ENCODE assay signal across 22 cellular contexts in the genomic region with DNA sequence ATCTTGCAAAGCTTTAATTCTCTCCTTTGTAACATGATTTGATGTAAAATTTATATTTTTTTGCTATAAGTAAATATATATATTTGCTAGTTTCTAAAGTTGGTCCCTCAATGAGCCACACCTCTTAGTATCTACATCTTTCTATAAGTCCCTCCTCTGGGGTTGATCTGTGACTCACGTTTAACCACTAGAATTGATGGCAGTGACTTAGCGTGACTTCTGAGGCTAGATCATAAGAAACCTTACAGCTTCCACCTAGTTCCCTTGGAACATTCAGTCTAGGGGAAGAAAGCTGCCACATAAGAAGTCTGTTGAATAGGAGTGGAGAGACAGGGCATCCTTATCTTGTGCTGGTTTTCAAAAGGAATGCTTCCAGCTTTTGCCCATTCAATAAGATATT. TPM values are rescaled to one million over a fixed set of nuclear protein-coding genes. Genes with fewer than 3 reads are reported as not detected.
A peak's percentile ranks its signal among the peaks of the same experiment; 100 is the strongest.
DNase-seq lines count a peak whose midpoint lies in the region; ATAC-seq, FAIRE-seq and TF ChIP-seq lines count a peak whose summit lies in the region.
"Had no signal": no experiment of that assay in that cellular context is flagged by ENCODE, and none has a peak within 500 bp of the region (broad histone marks: within the 10 kb centered on the region; RNA-seq: fewer than 3 reads in every experiment).

No MANE protein-coding gene starts in this region.

- DNase-seq in activated CD4-positive, alpha-beta T cell treated with anti-CD3 and anti-CD28 coated beads for 36 hours = no peak
- DNase-seq in activated CD4-positive, alpha-beta T cell treated with anti-CD3 and anti-CD28 coated beads for 4 hours = no peak
- no peak for DNase-seq in H54 (ENCODE audit: insufficient read length, low spot score)
- DNase-seq in SK-MEL-5 (ENCODE audit: low read depth, low spot score) = peak; percentile 52
- DNase-seq in stimulated activated effector memory CD8-positive, alpha-beta T cell treated with anti-CD3 and anti-CD28 coated beads, Interleukin-12 subunit alpha, Interleukin-12 subunit beta, amount 100 ng/mL, for 72 hours (ENCODE audit: low spot score in 2 of 2) = no peak
- no peak for DNase-seq in RKO (ENCODE audit: low spot score)
- DNase-seq: Calu3, DMS79 treated with DMSO at 0.1 percent for 48 hours, HFFc6, MV-4-11, NCI-H1105, NCI-H146, NCI-H1930, NCI-H2107, NCI-H524 treated with DMSO at 0.1 percent for 48 hours, NCI-H774, PC-9, SHP77 treated with DMSO at 0.1 percent for 48 hours had no signal

- intact Hi-C loops in activated CD4-positive, alpha-beta T cell treated with anti-CD3 and anti-CD28 coated beads for 36 hours (cut with DNase I, micrococcal nuclease) = no loop called here

- no peaks in the 10 kb centered on the region for H3K4me1 Mint-ChIP-seq in activated CD4-positive, alpha-beta T cell treated with anti-CD3 and anti-CD28 coated beads for 36 hours
- no peaks in the 10 kb centered on the region for H3K4me1 Mint-ChIP-seq in stimulated activated effector memory CD8-positive, alpha-beta T cell treated with anti-CD3 and anti-CD28 coated beads, Interleukin-12 subunit alpha, Interleukin-12 subunit beta, amount 100 ng/mL, for 72 hours
- H3K4me1 Mint-ChIP-seq: GM23338, IgD-negative memory B cell had no signal

- POLR2A ChIA-PET in activated CD4-positive, alpha-beta T cell treated with anti-CD3 and anti-CD28 coated beads for 36 hours (lab: Charles Lee) = no interaction called here

- H3K36me3 Mint-ChIP-seq in activated CD4-positive, alpha-beta T cell treated with anti-CD3 and anti-CD28 coated beads for 36 hours (ENCODE audit: low read depth) = no peaks in the 10 kb centered on the region
- H3K36me3 Mint-ChIP-seq in stimulated activated effector memory CD8-positive, alpha-beta T cell treated with anti-CD3 and anti-CD28 coated beads, Interleukin-12 subunit alpha, Interleukin-12 subunit beta, amount 100 ng/mL, for 72 hours = no peaks in the 10 kb centered on the region
- H3K36me3 Mint-ChIP-seq: IgD-negative memory B cell had no signal

- in situ Hi-C loops in SK-MEL-5 (cut with HindIII; ENCODE audit: low pct_unique_long_range_greater_than_20kb, low sequenced_read_pairs) = no loop called here

- peak; percentile 82 for ATAC-seq in activated CD4-positive, alpha-beta T cell treated with anti-CD3 and anti-CD28 coated beads for 36 hours
- peak; percentile 71 for ATAC-seq in stimulated activated effector memory CD8-positive, alpha-beta T cell treated with anti-CD3 and anti-CD28 coated beads, Interleukin-12 subunit alpha, Interleukin-12 subunit beta, amount 100 ng/mL, for 72 hours
- no peak for ATAC-seq in HG03159 (IDR thresholded peaks at IDR 0.05; ENCODE audit: unreplicated experiment)
- ATAC-seq: GM23338 had no signal

- H3K9me3 Mint-ChIP-seq in activated CD4-positive, alpha-beta T cell treated with anti-CD3 and anti-CD28 coated beads for 36 hours (ENCODE audit: low read depth) = no peaks in the 10 kb centered on the region
- no peaks in the 10 kb centered on the region for H3K9me3 Mint-ChIP-seq in stimulated activated effector memory CD8-positive, alpha-beta T cell treated with anti-CD3 and anti-CD28 coated beads, Interleukin-12 subunit alpha, Interleukin-12 subunit beta, amount 100 ng/mL, for 72 hours
- H3K9me3 Mint-ChIP-seq: GM23338, HFFc6 had no signal

- no peak overlapping the region for H3K27ac Mint-ChIP-seq in activated CD4-positive, alpha-beta T cell treated with anti-CD3 and anti-CD28 coated beads for 36 hours
- no peak overlapping the region for H3K27ac Mint-ChIP-seq in stimulated activated effector memory CD8-positive, alpha-beta T cell treated with anti-CD3 and anti-CD28 coated beads, Interleukin-12 subunit alpha, Interleukin-12 subunit beta, amount 100 ng/mL, for 72 hours
- H3K27ac Mint-ChIP-seq: GM23338, HFFc6, IgD-negative memory B cell had no signal

- peak; percentile 48 for FAIRE-seq in H54 (lab: Jason Lieb, UNC)
- FAIRE-seq: GM18507 had no signal

- CTCF ChIA-PET in activated CD4-positive, alpha-beta T cell treated with anti-CD3 and anti-CD28 coated beads for 36 hours (lab: Charles Lee) = interaction anchor here (0.8 kb wide), 1 partner anchor 836 kb away, joined by 3 read pairs; no protein-coding TSS in a partner anchor

- H3K4me3 Mint-ChIP-seq in activated CD4-positive, alpha-beta T cell treated with anti-CD3 and anti-CD28 coated beads for 36 hours = no peak overlapping the region
- H3K4me3 Mint-ChIP-seq in stimulated activated effector memory CD8-positive, alpha-beta T cell treated with anti-CD3 and anti-CD28 coated beads, Interleukin-12 subunit alpha, Interleukin-12 subunit beta, amount 100 ng/mL, for 72 hours = no peak overlapping the region
- H3K4me3 Mint-ChIP-seq: GM23338, HFFc6, IgD-negative memory B cell had no signal

- no peaks in the 10 kb centered on the region for H3K27me3 Mint-ChIP-seq in activated CD4-positive, alpha-beta T cell treated with anti-CD3 and anti-CD28 coated beads for 36 hours

- TF ChIP-seq POLR2A in H54 (IDR thresholded peaks at IDR 0.05; ENCODE audit: low read depth, low read length) = no peak

RNA-seq across cellular contexts. Expression of a gene that starts 56.6 kb away (rescaled TPM):
- total RNA-seq in activated CD4-positive, alpha-beta T cell treated with anti-CD3 and anti-CD28 coated beads for 36 hours = 10 to 100 TPM; 28.8 to 34.2 TPM
- total RNA-seq in SK-MEL-5 (2014; rRNA removed; shearing (Covaris generic)) = 10.4 and 12.2 TPM in 2 replicates
- 14.8 and 15.6 TPM in 2 replicates for polyA plus RNA-seq in SK-MEL-5 (2015; cell fraction: cytosol; rRNA removed)
- polyA plus RNA-seq in SK-MEL-5 (2015; cell fraction: nucleus; rRNA removed) = 9.7 and 32.4 TPM in 2 replicates
